In genomic region chr6:3052481-3053230, GRCh38 we compare ENCODE assay signal across 10 cellular contexts. TPM values are rescaled to one million over a fixed set of nuclear protein-coding genes. Genes with fewer than 3 reads are reported as not detected.
DNase-seq lines count a peak whose midpoint lies in the region; ATAC-seq and TF ChIP-seq lines count a peak whose summit lies in the region.
"Had no signal": no experiment of that assay in that cellular context is flagged by ENCODE, and none has a peak within 500 bp of the region (broad histone marks: within the 10 kb centered on the region; RNA-seq: fewer than 3 reads in every experiment).

No MANE protein-coding gene starts in this region.

- no peaks in the 10 kb centered on the region for H3K36me3 ChIP-seq in BLaER1 treated with 17β-estradiol and CSF1 and Interleukin-3, amounts not matched to agents 10 nM and 100 nM
- H3K36me3 ChIP-seq in HAP-1 (replicated peaks): no peaks in the 10 kb centered on the region

- peak overlapping the region in 4 of 11 experiments; percentile 56 to 79 (median 73); a peak in 2 of 22 replicates for H3K9ac ChIP-seq in BLaER1 treated with 17β-estradiol and CSF1 and Interleukin-3, amounts not matched to agents 10 nM and 100 nM

- in situ Hi-C loops in HAP-1 (cut with MboI; ENCODE audit: low sequenced_read_pairs): loop anchor here (5.0 to 10.0 kb wide), 2 partner anchors 50 to 278 kb away; no protein-coding TSS in a partner anchor

- TF ChIP-seq CTCF in mesothelial cell of epicardium (IDR thresholded peaks at IDR 0.05; ENCODE audit: unreplicated experiment): no peak

- no peaks in the 10 kb centered on the region for H3K9me3 Mint-ChIP-seq in activated naive CD8-positive, alpha-beta T cell (ENCODE audit: low read depth)
- H3K9me3 Mint-ChIP-seq in mesothelial cell of epicardium: no peaks in the 10 kb centered on the region

- peaks cover 20% of the 10 kb centered on the region for H3K4me1 Mint-ChIP-seq in activated naive CD8-positive, alpha-beta T cell (ENCODE audit: low read depth)
- H3K4me1 Mint-ChIP-seq in mesothelial cell of epicardium: peaks cover 15% of the 10 kb centered on the region

- H3K36me3 Mint-ChIP-seq in activated naive CD8-positive, alpha-beta T cell: no peaks in the 10 kb centered on the region
- no peaks in the 10 kb centered on the region for H3K36me3 Mint-ChIP-seq in mesothelial cell of epicardium

- no peaks in the 10 kb centered on the region for H4K20me1 ChIP-seq in BLaER1 treated with 17β-estradiol and CSF1 and Interleukin-3, amounts not matched to agents 10 nM and 100 nM

- H3K4me3 Mint-ChIP-seq in activated naive CD8-positive, alpha-beta T cell: peak overlapping the region; percentile 76
- peak overlapping the region; percentile 75 for H3K4me3 Mint-ChIP-seq in mesothelial cell of epicardium

- H3K4me1 ChIP-seq in BLaER1 treated with 17β-estradiol and CSF1 and Interleukin-3, amounts not matched to agents 10 nM and 100 nM: peaks cover 17 to 29% (median 25%) of the 10 kb centered on the region in 10 experiments
- H3K4me1 ChIP-seq in HAP-1: peaks cover 15% of the 10 kb centered on the region

- peak overlapping the region; percentile 80 to 97 (median 87) for H3K4me2 ChIP-seq in BLaER1 treated with 17β-estradiol and CSF1 and Interleukin-3, amounts not matched to agents 10 nM and 100 nM

- no peak overlapping the region for H3K27ac ChIP-seq in BLaER1 treated with 17β-estradiol and CSF1 and Interleukin-3, amounts not matched to agents 10 nM and 100 nM

- ATAC-seq in HG03108 (IDR thresholded peaks at IDR 0.05; ENCODE audit: unreplicated experiment) (no peak), GM21825 (IDR thresholded peaks at IDR 0.05; ENCODE audit: unreplicated experiment) (no peak)

- H3K4me3 ChIP-seq in BLaER1 treated with 17β-estradiol and CSF1 and Interleukin-3, amounts not matched to agents 10 nM and 100 nM: peak overlapping the region in 8 of 10 experiments; percentile 47 to 68 (median 60); a peak in 12 of 20 replicates
- H3K4me3 ChIP-seq in HAP-1: peak overlapping the region; percentile 43

- no peak overlapping the region for H3K27ac Mint-ChIP-seq in activated naive CD8-positive, alpha-beta T cell
- peak overlapping the region; percentile 43 for H3K27ac Mint-ChIP-seq in mesothelial cell of epicardium

- no peaks in the 10 kb centered on the region for H3K27me3 ChIP-seq in BLaER1 treated with 17β-estradiol and CSF1 and Interleukin-3, amounts not matched to agents 10 nM and 100 nM
- H3K27me3 ChIP-seq in HAP-1 (ENCODE audit: low read depth): no peaks in the 10 kb centered on the region

- no peaks in the 10 kb centered on the region; a peak in 1 of 22 replicates for H3K9me3 ChIP-seq in BLaER1 treated with 17β-estradiol and CSF1 and Interleukin-3, amounts not matched to agents 10 nM and 100 nM (replicated peaks in 1 of 11)
- H3K9me3 ChIP-seq in HAP-1: no peaks in the 10 kb centered on the region

- DNase-seq in HAP-1 (ENCODE audit: low spot score in 2 of 2): no peak
- DNase-seq in mesothelial cell of epicardium (ENCODE audit: low spot score in 2 of 2, unreplicated experiment in 2 of 2): no peak
- no peak for DNase-seq in activated CD8-positive, alpha-beta memory T cell treated with anti-CD3 and anti-CD28 coated beads, Interleukin-2, amount 50 U/mL, for 4 hours
- DNase-seq in H4 (ENCODE audit: low spot score): no peak
- DNase-seq: KG1; stimulated activated CD4-positive, alpha-beta T cell treated with anti-CD3 and anti-CD28 coated beads, Interleukin-4, amount 100 ng/mL, for 1 hour had no signal

- H3K27me3 Mint-ChIP-seq in activated naive CD8-positive, alpha-beta T cell: no peaks in the 10 kb centered on the region
- peaks cover 10% of the 10 kb centered on the region for H3K27me3 Mint-ChIP-seq in mesothelial cell of epicardium (ENCODE audit: low read depth)

RNA-seq across cellular contexts. Expression of gene RIPK1, which starts 15.6 kb away (rescaled TPM):
- 17.5 to 18.4 TPM (median 17.6 TPM) in 3 replicates for total RNA-seq in mesothelial cell of epicardium
- total RNA-seq in H4 (2014; rRNA removed; shearing (Covaris generic)): 10.1 and 14.2 TPM in 2 replicates

RNA-seq across cellular contexts. Expression of gene NQO2, which starts 53.0 kb away (rescaled TPM):
- total RNA-seq in mesothelial cell of epicardium: 17.1 to 18.7 TPM (median 17.3 TPM) in 3 replicates
- total RNA-seq in H4 (2014; rRNA removed; shearing (Covaris generic)): 119 and 124 TPM in 2 replicates
